Comparison of ENCODE assay signal across 1 cellular context in genomic region chr11:114315749-114316368, GRCh38.
TF ChIP-seq lines count a peak whose summit lies in the region.

No MANE protein-coding gene starts in this region.

TF ChIP-seq in HepG2, 621 proteins besides CTCF, POLR2A, EP300 and RAD21 (continued from another document and continues in another):
- no peak for TF ChIP-seq CBX2 (IDR thresholded peaks at IDR 0.05; ENCODE audit: low read depth, low read length)
- 0 out of 2 replicates have a peak, but pooled peaks have one; percentile 50 for TF ChIP-seq CBX2 (CRISPR knock-in tag; IDR thresholded peaks at IDR 0.05; ENCODE audit: low read depth)
- TF ChIP-seq ZMYM4 (CRISPR knock-in tag; IDR thresholded peaks at IDR 0.05): peak; percentile 51; the same call in 1 of the 2 replicates
- 0 out of 2 replicates have a peak, but pooled peaks have one; percentile 33 for TF ChIP-seq HOXA3 (CRISPR knock-in tag; IDR thresholded peaks at IDR 0.05)
- TF ChIP-seq MYPOP (CRISPR knock-in tag; IDR thresholded peaks at IDR 0.05): 0 out of 2 replicates have a peak, but pooled peaks have one; percentile 17
- TF ChIP-seq MBD4 (IDR thresholded peaks at IDR 0.05; ENCODE audit: borderline replicate concordance, low read length): 0 out of 2 replicates have a peak, but pooled peaks have one; percentile 61
- TF ChIP-seq ZMAT3 (CRISPR knock-in tag; conservative IDR thresholded peaks at IDR 0.05): no peak
- TF ChIP-seq NR2F2 (IDR thresholded peaks at IDR 0.05; ENCODE audit: borderline replicate concordance, low read depth): peak; percentile 99
- TF ChIP-seq CREB1 (IDR thresholded peaks at IDR 0.05): no peak
- TF ChIP-seq CREB1 (CRISPR knock-in tag; IDR thresholded peaks at IDR 0.05): peak; percentile 64
- TF ChIP-seq CHCHD3 (CRISPR knock-in tag; IDR thresholded peaks at IDR 0.05): 0 out of 2 replicates have a peak, but pooled peaks have one; percentile 20
- TF ChIP-seq ZNF451 (CRISPR knock-in tag; IDR thresholded peaks at IDR 0.05): no peak
- 0 out of 2 replicates have a peak, but pooled peaks have one; percentile 30 for TF ChIP-seq FOXK1 (CRISPR knock-in tag; IDR thresholded peaks at IDR 0.05; ENCODE audit: borderline replicate concordance, low read depth)
- no peak for TF ChIP-seq CBX5 (CRISPR knock-in tag; IDR thresholded peaks at IDR 0.05; ENCODE audit: borderline replicate concordance)
- TF ChIP-seq ZNF710 (CRISPR knock-in tag; IDR thresholded peaks at IDR 0.05; ENCODE audit: borderline replicate concordance): no peak
- TF ChIP-seq FOSL2 (CRISPR knock-in tag; IDR thresholded peaks at IDR 0.05): peak; percentile 77
- peak; percentile 26; the same call in 1 of the 2 replicates for TF ChIP-seq ZNF605 (CRISPR knock-in tag; IDR thresholded peaks at IDR 0.05)
- TF ChIP-seq TARDBP (CRISPR knock-in tag; IDR thresholded peaks at IDR 0.05): peak; percentile 78; the same call in 1 of the 2 replicates
- TF ChIP-seq ZNF883 (CRISPR knock-in tag; IDR thresholded peaks at IDR 0.05; ENCODE audit: not compliant biosample characterization): no peak
- TF ChIP-seq ARNT2 (CRISPR knock-in tag; IDR thresholded peaks at IDR 0.05; ENCODE audit: low read depth): 0 out of 2 replicates have a peak, but pooled peaks have one; percentile 21
- peak; percentile 71; the same call in 1 of the 2 replicates for TF ChIP-seq RCOR2 (CRISPR knock-in tag; IDR thresholded peaks at IDR 0.05)
- TF ChIP-seq KLF9 (CRISPR knock-in tag; IDR thresholded peaks at IDR 0.05; ENCODE audit: low read depth): no peak
- peak; percentile 92 for TF ChIP-seq PITX1 (CRISPR knock-in tag; IDR thresholded peaks at IDR 0.05)
- TF ChIP-seq CCAR2 (optimal IDR thresholded peaks at IDR 0.05; ENCODE audit: low read depth, low read length): peak; percentile 43
- no peak for TF ChIP-seq ZNF160 (CRISPR knock-in tag; IDR thresholded peaks at IDR 0.05)
- peak; percentile 60 for TF ChIP-seq HDAC1 (CRISPR knock-in tag; IDR thresholded peaks at IDR 0.05)
- peak; percentile 99 for TF ChIP-seq ZNF12 (CRISPR knock-in tag; IDR thresholded peaks at IDR 0.05)
- peak; percentile 48 for TF ChIP-seq SKI (IDR thresholded peaks at IDR 0.05; ENCODE audit: partially characterized antibody)
- TF ChIP-seq KLF12 (CRISPR knock-in tag; IDR thresholded peaks at IDR 0.05; ENCODE audit: borderline replicate concordance): no peak
- no peak for TF ChIP-seq ZNF75D (CRISPR knock-in tag; IDR thresholded peaks at IDR 0.05; ENCODE audit: borderline replicate concordance)
- no peak for TF ChIP-seq MXD3 (CRISPR knock-in tag; IDR thresholded peaks at IDR 0.05)
- no peak for TF ChIP-seq TCF12 (IDR thresholded peaks at IDR 0.05)
- TF ChIP-seq TCF12 (CRISPR knock-in tag; IDR thresholded peaks at IDR 0.05): peak; percentile 56; the same call in 1 of the 2 replicates
- peak; percentile 99 for TF ChIP-seq HHEX (CRISPR knock-in tag; IDR thresholded peaks at IDR 0.05)
- TF ChIP-seq ZNF773 (CRISPR knock-in tag; IDR thresholded peaks at IDR 0.05; ENCODE audit: borderline replicate concordance): no peak
- TF ChIP-seq ZNF556 (CRISPR knock-in tag; IDR thresholded peaks at IDR 0.05; ENCODE audit: borderline replicate concordance): peak; percentile 72; the same call in 1 of the 2 replicates
- TF ChIP-seq TOE1 (CRISPR knock-in tag; IDR thresholded peaks at IDR 0.05): no peak
- peak; percentile 41; the same call in 1 of the 2 replicates for TF ChIP-seq TFE3 (CRISPR knock-in tag; IDR thresholded peaks at IDR 0.05)
- TF ChIP-seq SAP130 (CRISPR knock-in tag; IDR thresholded peaks at IDR 0.05; ENCODE audit: low read depth): peak; percentile 63
- no peak for TF ChIP-seq ZFAT (CRISPR knock-in tag; conservative IDR thresholded peaks at IDR 0.05)
- no peak for TF ChIP-seq HNRNPK (IDR thresholded peaks at IDR 0.05; ENCODE audit: low read depth, low read length, poor library complexity, severe bottlenecking)
- no peak for TF ChIP-seq ZNF512 (CRISPR knock-in tag; IDR thresholded peaks at IDR 0.05)
- TF ChIP-seq SOX6 (IDR thresholded peaks at IDR 0.05): no peak
- peak; percentile 86 for TF ChIP-seq SOX6 (CRISPR knock-in tag; IDR thresholded peaks at IDR 0.05)
- TF ChIP-seq ZNF674 (CRISPR knock-in tag; IDR thresholded peaks at IDR 0.05; ENCODE audit: low read depth): no peak
- TF ChIP-seq HNF4A (CRISPR knock-in tag; IDR thresholded peaks at IDR 0.05): peak; percentile 50
- peak; percentile 65; the same call in 1 of the 2 replicates for TF ChIP-seq BCL3 (CRISPR knock-in tag; IDR thresholded peaks at IDR 0.05)
- 0 out of 2 replicates have a peak, but pooled peaks have one; percentile 67 for TF ChIP-seq REPIN1 (CRISPR knock-in tag; IDR thresholded peaks at IDR 0.05; ENCODE audit: borderline replicate concordance, low read depth)
- no peak for TF ChIP-seq ZSCAN21 (CRISPR knock-in tag; IDR thresholded peaks at IDR 0.05; ENCODE audit: borderline replicate concordance)
- TF ChIP-seq AFF4 (CRISPR knock-in tag; IDR thresholded peaks at IDR 0.05): no peak
- TF ChIP-seq ZFP36 (IDR thresholded peaks at IDR 0.05; ENCODE audit: borderline replicate concordance, low read depth, low read length, partially characterized antibody): peak; percentile 60
- TF ChIP-seq LBX2 (CRISPR knock-in tag; IDR thresholded peaks at IDR 0.05; ENCODE audit: borderline replicate concordance): no peak
- 0 out of 2 replicates have a peak, but pooled peaks have one; percentile 39 for TF ChIP-seq MEIS2 (CRISPR knock-in tag; IDR thresholded peaks at IDR 0.05)
- TF ChIP-seq HNF1B (CRISPR knock-in tag; IDR thresholded peaks at IDR 0.05): peak; percentile 56; the same call in 1 of the 2 replicates
